8 cellular contexts compared by ENCODE assay signal in genomic region chr7:121366852-121367431, GRCh38. TPM values are rescaled to one million over a fixed set of nuclear protein-coding genes. Genes with fewer than 3 reads are reported as not detected.
DNase-seq lines count a peak whose midpoint lies in the region; ATAC-seq, FAIRE-seq and TF ChIP-seq lines count a peak whose summit lies in the region.

No MANE protein-coding gene starts in this region.

- ATAC-seq in foreskin keratinocyte (peak; percentile 28), HG03342 (IDR thresholded peaks at IDR 0.05; ENCODE audit: unreplicated experiment) (no peak), HG03097 (IDR thresholded peaks at IDR 0.05; ENCODE audit: low FRiP score, unreplicated experiment) (no peak)

- intact Hi-C loops in activated naive CD4-positive, alpha-beta T cell treated with anti-CD3 and anti-CD28 coated beads for 36 hours (cut with micrococcal nuclease): loop anchor here (1.0 kb wide), 4 partner anchors 29 to 627 kb away; partner anchors contain the start of gene FAM3C

- peaks cover 15% of the 10 kb centered on the region for H3K36me3 Mint-ChIP-seq in activated naive CD4-positive, alpha-beta T cell treated with anti-CD3 and anti-CD28 coated beads for 36 hours (ENCODE audit: low read depth)

- TF ChIP-seq CTCF in foreskin keratinocyte (conservative IDR thresholded peaks at IDR 0.05): peak; percentile 84

- CTCF ChIA-PET in activated naive CD4-positive, alpha-beta T cell treated with anti-CD3 and anti-CD28 coated beads for 36 hours (lab: Charles Lee): interaction anchor here (0.7 to 3.2 kb wide), 28 partner anchors 9 to 628 kb away, joined by 3 to 54 read pairs (median 4); partner anchors contain the start of gene FAM3C

- H3K4me1 Mint-ChIP-seq in activated naive CD4-positive, alpha-beta T cell treated with anti-CD3 and anti-CD28 coated beads for 36 hours (ENCODE audit: low read depth): peaks cover 13% of the 10 kb centered on the region

- DNase-seq in activated naive CD4-positive, alpha-beta T cell treated with anti-CD3 and anti-CD28 coated beads for 36 hours: peak; percentile 43
- DNase-seq in activated naive CD4-positive, alpha-beta T cell treated with Interleukin-2 at 50 U/mL for 16 hours: no peak
- DNase-seq in Kasumi-1 (lab: John Stamatoyannopoulos, UW) (peak; percentile 57 to 66), foreskin keratinocyte (peak in 1 of 2 donors; percentile 17), small intestine (peak; percentile 47)

- no peak overlapping the region for H3K4me3 Mint-ChIP-seq in activated naive CD4-positive, alpha-beta T cell treated with anti-CD3 and anti-CD28 coated beads for 36 hours

- no peaks in the 10 kb centered on the region for H3K27me3 Mint-ChIP-seq in activated naive CD4-positive, alpha-beta T cell treated with anti-CD3 and anti-CD28 coated beads for 36 hours (ENCODE audit: low read depth)

- 22 to 45% (median 34%) methylated on average over 2 of the region's 2 CpGs for WGBS in small intestine, 3 donors

- no peaks in the 10 kb centered on the region for H3K4me1 ChIP-seq in foreskin keratinocyte
- no peaks in the 10 kb centered on the region for H3K4me1 ChIP-seq in small intestine (ENCODE audit: control insufficient read depth in 2 of 2, insufficient read depth in 1 of 2, low read depth in 1 of 2, low read length in 1 of 2)

- H3K27ac Mint-ChIP-seq in activated naive CD4-positive, alpha-beta T cell treated with anti-CD3 and anti-CD28 coated beads for 36 hours: no peak overlapping the region

- FAIRE-seq in TTC549 (lab: Jason Lieb, UNC): peak; percentile 72
- FAIRE-seq in small intestine (lab: Jason Lieb, UNC): peak; percentile 61

- H3K27me3 ChIP-seq in foreskin keratinocyte (no peaks in the 10 kb centered on the region), small intestine (ENCODE audit: control insufficient read depth in 2 of 2, insufficient read depth in 2 of 2, low read length in 2 of 2) (no peaks in the 10 kb centered on the region)

- H3K4me3 ChIP-seq in small intestine (ENCODE audit: low read depth in 1 of 2, low read length in 2 of 2): no peak overlapping the region

- no peaks in the 10 kb centered on the region for H3K9me3 Mint-ChIP-seq in activated naive CD4-positive, alpha-beta T cell treated with anti-CD3 and anti-CD28 coated beads for 36 hours

- peaks cover 0 to 22% of the 10 kb centered on the region in 2 donors for H3K36me3 ChIP-seq in small intestine (ENCODE audit: control insufficient read depth in 2 of 2, insufficient read depth in 2 of 2, low read length in 2 of 2)

- no peaks in the 10 kb centered on the region for H3K9me3 ChIP-seq in small intestine (ENCODE audit: control insufficient read depth, low read depth)

- H3K27ac ChIP-seq in foreskin keratinocyte: no peak overlapping the region
- H3K27ac ChIP-seq in small intestine (ENCODE audit: low read depth in 1 of 2, low read length in 1 of 2): no peak overlapping the region

RNA-seq across cellular contexts. Expression of gene FAM3C, which starts 29.2 kb away (rescaled TPM):
- 10 to 100 TPM; 11.5 to 13.9 TPM for total RNA-seq in activated naive CD4-positive, alpha-beta T cell treated with anti-CD3 and anti-CD28 coated beads for 36 hours
- total RNA-seq in foreskin keratinocyte: 43.5 and 49.6 TPM in 2 replicates
- polyA plus RNA-seq in foreskin keratinocyte (27.3 and 36.0 TPM in 2 replicates), small intestine (100 to 1,000 TPM in 2 of 3 donors, 10 to 100 TPM in 1; 98.0 to 166 (median 145) TPM)

RNA-seq across cellular contexts. Expression of gene WNT16, which starts 38.1 kb away (rescaled TPM):
- not detected for total RNA-seq in activated naive CD4-positive, alpha-beta T cell treated with anti-CD3 and anti-CD28 coated beads for 36 hours
- not detected in 2 replicates for total RNA-seq in foreskin keratinocyte
- polyA plus RNA-seq in foreskin keratinocyte (not detected in 2 replicates), small intestine (under 1 TPM in 1 of 3 donors, not detected in 2; 0.30 TPM)
